ENCODE assay signal across 11 cellular contexts in the genomic region with DNA sequence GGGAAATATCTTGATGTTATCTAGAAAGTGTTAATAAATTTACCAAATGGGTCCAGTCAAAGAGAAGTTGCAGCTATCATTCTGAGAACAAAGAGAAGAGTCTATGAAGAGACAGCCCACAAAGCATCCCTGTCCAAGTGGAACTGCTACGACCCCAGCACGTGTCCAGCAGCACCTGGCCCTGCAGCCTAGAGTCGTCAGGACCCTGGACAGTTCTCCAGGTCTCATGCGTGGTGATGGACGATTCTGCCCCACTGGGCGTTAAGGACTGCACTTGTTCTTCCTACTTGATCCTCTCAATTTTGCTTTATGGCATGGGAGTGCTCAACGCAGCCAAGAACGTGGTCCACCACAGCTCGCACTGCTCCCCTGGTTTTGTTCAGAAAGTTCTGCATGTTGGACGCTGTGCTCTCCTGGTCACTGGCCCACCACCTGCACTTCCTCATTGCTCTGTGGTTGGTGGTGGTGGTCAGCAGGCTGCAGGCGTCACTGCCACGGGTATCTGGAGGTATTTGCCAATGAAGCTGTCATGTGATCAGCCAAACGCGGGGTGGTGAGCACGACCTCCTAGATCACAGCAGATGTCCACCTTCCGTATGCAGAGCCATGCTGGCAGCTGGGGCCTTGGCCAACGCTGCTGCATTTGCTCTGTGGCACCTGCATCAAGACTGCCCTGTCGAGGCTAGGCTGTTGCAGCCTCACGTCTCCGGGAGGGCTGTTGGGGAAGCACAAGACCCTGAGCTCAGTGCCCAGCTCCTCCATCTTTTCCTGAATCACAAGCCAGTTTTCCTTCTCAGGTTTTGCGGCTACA.
A peak's percentile ranks its signal among the peaks of the same experiment; 100 is the strongest.
DNase-seq lines count a peak whose midpoint lies in the region; ATAC-seq and TF ChIP-seq lines count a peak whose summit lies in the region.
"Had no signal": no experiment of that assay in that cellular context is flagged by ENCODE, and none has a peak within 500 bp of the region (broad histone marks: within the 10 kb centered on the region; RNA-seq: fewer than 3 reads in every experiment).

No MANE protein-coding gene starts in this region.

- H3K27me3 Mint-ChIP-seq in Calu3 (ENCODE audit: unreplicated experiment), result peaks cover 23% of the 10 kb centered on the region
- no peaks in the 10 kb centered on the region for H3K27me3 Mint-ChIP-seq in activated CD8-positive, alpha-beta T cell treated with anti-CD3 and anti-CD28 coated beads, Interleukin-2, amount 10 ng/mL, durations not matched to agents 7 days and 5 days (ENCODE audit: low read depth)
- no peaks in the 10 kb centered on the region for H3K27me3 Mint-ChIP-seq in activated T-cell treated with anti-CD3 and anti-CD28 coated beads, Interleukin-2, amount 50 U/mL, for 4 hours (ENCODE audit: low read depth)

- DNase-seq in Calu3, result peak; percentile 15
- DNase-seq in HT-29 (ENCODE audit: low spot score), result peak; percentile 54
- DNase-seq in activated CD8-positive, alpha-beta T cell treated with anti-CD3 and anti-CD28 coated beads, Interleukin-2, amount 10 ng/mL, durations not matched to agents 7 days and 5 days, result peak; percentile 24
- peak; percentile 10 for DNase-seq in kidney tubule cell (ENCODE audit: low spot score)
- DNase-seq in activated T-cell treated with anti-CD3 and anti-CD28 coated beads, Interleukin-2, amount 50 U/mL, for 4 hours, result no peak
- DNase-seq: activated T-cell treated with anti-CD3 and anti-CD28 coated beads, Interleukin-2, amount 50 U/mL, for 72 hours; central memory CD4-positive, alpha-beta T cell; NCI-H526 treated with DMSO at 0.1 percent for 48 hours had no signal

- H3K27ac Mint-ChIP-seq in Calu3 (ENCODE audit: unreplicated experiment), result no peak overlapping the region
- H3K27ac Mint-ChIP-seq in activated CD8-positive, alpha-beta T cell treated with anti-CD3 and anti-CD28 coated beads, Interleukin-2, amount 10 ng/mL, durations not matched to agents 7 days and 5 days, result no peak overlapping the region
- H3K27ac Mint-ChIP-seq: activated T-cell treated with anti-CD3 and anti-CD28 coated beads, Interleukin-2, amount 50 U/mL, for 72 hours had no signal

- intact Hi-C loops in Calu3 (cut with micrococcal nuclease; ENCODE audit: unreplicated experiment), result no loop called here

- no TSS peak for BruUV-seq in Calu3 (replicated peaks; lab: Mats Ljungman, UMichigan)

- TF ChIP-seq CTCF in Calu3 (IDR thresholded peaks at IDR 0.05; ENCODE audit: unreplicated experiment), result no peak

- no peak for ATAC-seq in activated CD8-positive, alpha-beta T cell treated with anti-CD3 and anti-CD28 coated beads, Interleukin-2, amount 10 ng/mL, durations not matched to agents 7 days and 5 days
- ATAC-seq in GM18520 (IDR thresholded peaks at IDR 0.05; ENCODE audit: unreplicated experiment) (no peak), HG03095 (IDR thresholded peaks at IDR 0.05; ENCODE audit: unreplicated experiment) (no peak), HG02973 (IDR thresholded peaks at IDR 0.05; ENCODE audit: unreplicated experiment) (no peak)
- no peak for ATAC-seq in activated T-cell treated with anti-CD3 and anti-CD28 coated beads, Interleukin-2, amount 50 U/mL, for 4 hours
- ATAC-seq: activated T-cell treated with anti-CD3 and anti-CD28 coated beads, Interleukin-2, amount 50 U/mL, for 72 hours had no signal

- no peaks in the 10 kb centered on the region for H3K36me3 Mint-ChIP-seq in Calu3 (ENCODE audit: insufficient read depth, unreplicated experiment)
- H3K36me3 Mint-ChIP-seq in activated CD8-positive, alpha-beta T cell treated with anti-CD3 and anti-CD28 coated beads, Interleukin-2, amount 10 ng/mL, durations not matched to agents 7 days and 5 days (ENCODE audit: low read depth), result no peaks in the 10 kb centered on the region
- no peaks in the 10 kb centered on the region for H3K36me3 Mint-ChIP-seq in activated T-cell treated with anti-CD3 and anti-CD28 coated beads, Interleukin-2, amount 50 U/mL, for 4 hours (ENCODE audit: insufficient read depth)

- POLR2A ChIA-PET in activated CD8-positive, alpha-beta T cell treated with anti-CD3 and anti-CD28 coated beads, Interleukin-2, amount 10 ng/mL, durations not matched to agents 7 days and 5 days (lab: Charles Lee), result no interaction called here

- CTCF ChIA-PET in Calu3 (lab: Charles Lee), result no interaction called here
- CTCF ChIA-PET in activated CD8-positive, alpha-beta T cell treated with anti-CD3 and anti-CD28 coated beads, Interleukin-2, amount 10 ng/mL, durations not matched to agents 7 days and 5 days (lab: Charles Lee), result no interaction called here

- no peaks in the 10 kb centered on the region for H3K4me1 Mint-ChIP-seq in Calu3 (ENCODE audit: low read depth, unreplicated experiment)
- H3K4me1 Mint-ChIP-seq in activated CD8-positive, alpha-beta T cell treated with anti-CD3 and anti-CD28 coated beads, Interleukin-2, amount 10 ng/mL, durations not matched to agents 7 days and 5 days (ENCODE audit: low read depth), result no peaks in the 10 kb centered on the region
- H3K4me1 Mint-ChIP-seq in activated T-cell treated with anti-CD3 and anti-CD28 coated beads, Interleukin-2, amount 50 U/mL, for 4 hours (ENCODE audit: low read depth), result no peaks in the 10 kb centered on the region

- no peak overlapping the region for H3K4me3 Mint-ChIP-seq in Calu3 (ENCODE audit: low read depth, unreplicated experiment)
- H3K4me3 Mint-ChIP-seq in activated CD8-positive, alpha-beta T cell treated with anti-CD3 and anti-CD28 coated beads, Interleukin-2, amount 10 ng/mL, durations not matched to agents 7 days and 5 days, result no peak overlapping the region
- H3K4me3 Mint-ChIP-seq in activated T-cell treated with anti-CD3 and anti-CD28 coated beads, Interleukin-2, amount 50 U/mL, for 4 hours, result no peak overlapping the region
- H3K4me3 Mint-ChIP-seq: activated T-cell treated with anti-CD3 and anti-CD28 coated beads, Interleukin-2, amount 50 U/mL, for 72 hours had no signal

- H3K9me3 Mint-ChIP-seq in Calu3 (ENCODE audit: low read depth, unreplicated experiment), result peaks cover 10% of the 10 kb centered on the region
- no peaks in the 10 kb centered on the region for H3K9me3 Mint-ChIP-seq in activated CD8-positive, alpha-beta T cell treated with anti-CD3 and anti-CD28 coated beads, Interleukin-2, amount 10 ng/mL, durations not matched to agents 7 days and 5 days (ENCODE audit: insufficient read depth)
- H3K9me3 Mint-ChIP-seq in activated T-cell treated with anti-CD3 and anti-CD28 coated beads, Interleukin-2, amount 50 U/mL, for 4 hours, result peaks cover 3% of the 10 kb centered on the region
